In the genomic region with DNA sequence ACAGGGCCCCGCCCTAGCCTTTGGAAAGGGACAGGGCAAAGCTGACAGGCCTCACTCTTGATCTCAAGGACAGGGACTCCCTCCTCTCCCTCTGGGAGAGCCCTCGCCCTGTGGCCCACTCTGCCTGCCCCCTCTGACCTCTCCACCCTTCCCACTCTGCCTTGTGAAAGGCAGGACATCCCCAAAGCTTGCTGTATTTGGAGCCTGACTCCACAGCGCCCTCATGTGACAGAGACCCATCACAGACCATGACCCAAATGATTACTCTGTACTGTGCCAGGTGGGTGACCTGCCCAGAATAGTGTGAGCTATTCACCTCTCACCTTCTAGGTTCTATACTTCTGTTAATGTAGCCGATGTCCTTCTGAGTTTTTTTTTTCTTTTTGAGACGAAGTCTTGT, we compare ENCODE assay signal across 8 cellular contexts. TPM values are rescaled to one million over a fixed set of nuclear protein-coding genes. Genes with fewer than 3 reads are reported as not detected.
DNase-seq lines count a peak whose midpoint lies in the region; ATAC-seq and TF ChIP-seq lines count a peak whose summit lies in the region.

No MANE protein-coding gene starts in this region.

- H3K27ac ChIP-seq in brain microvascular endothelial cell = no peak overlapping the region

- no peaks in the 10 kb centered on the region for H3K9me3 Mint-ChIP-seq in activated T-cell treated with anti-CD3 and anti-CD28 coated beads, Interleukin-2, amount 50 U/mL, for 24 hours
- no peaks in the 10 kb centered on the region for H3K9me3 Mint-ChIP-seq in activated T-cell treated with anti-CD3 and anti-CD28 coated beads, Interleukin-2, amount 50 U/mL, for 4 hours

- no peak overlapping the region for H3K27ac Mint-ChIP-seq in activated T-cell treated with anti-CD3 and anti-CD28 coated beads, Interleukin-2, amount 50 U/mL, for 24 hours

- no peak for ATAC-seq in activated T-cell treated with anti-CD3 and anti-CD28 coated beads, Interleukin-2, amount 50 U/mL, for 4 hours
- ATAC-seq in left colon (peak; percentile 72), GM21447 (IDR thresholded peaks at IDR 0.05; ENCODE audit: unreplicated experiment) (no peak), GM19324 (IDR thresholded peaks at IDR 0.05; ENCODE audit: low FRiP score, unreplicated experiment) (no peak), HG02885 (IDR thresholded peaks at IDR 0.05; ENCODE audit: poor library complexity, unreplicated experiment) (no peak)

- no peaks in the 10 kb centered on the region for H3K4me1 Mint-ChIP-seq in activated T-cell treated with anti-CD3 and anti-CD28 coated beads, Interleukin-2, amount 50 U/mL, for 24 hours (ENCODE audit: low read depth)
- H3K4me1 Mint-ChIP-seq in activated T-cell treated with anti-CD3 and anti-CD28 coated beads, Interleukin-2, amount 50 U/mL, for 4 hours (ENCODE audit: low read depth) = no peaks in the 10 kb centered on the region

- peak; percentile 79 for TF ChIP-seq CTCF in brain microvascular endothelial cell (IDR thresholded peaks at IDR 0.05; ENCODE audit: low read depth, low read length, missing control alignments)

- no peak overlapping the region for H3K4me3 ChIP-seq in brain microvascular endothelial cell (ENCODE audit: low read depth, low read length)

- in situ Hi-C loops in brain microvascular endothelial cell (cut with HindIII; ENCODE audit: low pct_ligation_motif_present, low sequenced_read_pairs) = no loop called here

- DNase-seq in activated T-cell treated with anti-CD3 and anti-CD28 coated beads, Interleukin-2, amount 50 U/mL, for 24 hours = peak; percentile 38
- DNase-seq in activated T-cell treated with anti-CD3 and anti-CD28 coated beads, Interleukin-2, amount 50 U/mL, for 4 hours = no peak
- DNase-seq in NCI-H226 (peak; percentile 31), brain microvascular endothelial cell (no peak), left colon (peak; percentile 41 to 70)

- no peaks in the 10 kb centered on the region for H3K27me3 Mint-ChIP-seq in activated T-cell treated with anti-CD3 and anti-CD28 coated beads, Interleukin-2, amount 50 U/mL, for 24 hours
- H3K27me3 Mint-ChIP-seq in activated T-cell treated with anti-CD3 and anti-CD28 coated beads, Interleukin-2, amount 50 U/mL, for 4 hours (ENCODE audit: low read depth) = peaks cover 8% of the 10 kb centered on the region

- no peaks in the 10 kb centered on the region for H3K27me3 ChIP-seq in brain microvascular endothelial cell (replicated peaks)

- intact Hi-C loops in left colon (cut with DNase I, micrococcal nuclease) = loop anchor here in 1 of 2 donors (10.0 kb wide), 1 partner anchor 52 kb away; no protein-coding TSS in a partner anchor

- no peak overlapping the region for H3K4me3 Mint-ChIP-seq in activated T-cell treated with anti-CD3 and anti-CD28 coated beads, Interleukin-2, amount 50 U/mL, for 24 hours
- H3K4me3 Mint-ChIP-seq in activated T-cell treated with anti-CD3 and anti-CD28 coated beads, Interleukin-2, amount 50 U/mL, for 4 hours = no peak overlapping the region

- no peaks in the 10 kb centered on the region for H3K36me3 Mint-ChIP-seq in activated T-cell treated with anti-CD3 and anti-CD28 coated beads, Interleukin-2, amount 50 U/mL, for 24 hours (ENCODE audit: low read depth)
- no peaks in the 10 kb centered on the region for H3K36me3 Mint-ChIP-seq in activated T-cell treated with anti-CD3 and anti-CD28 coated beads, Interleukin-2, amount 50 U/mL, for 4 hours (ENCODE audit: insufficient read depth)

- no peaks in the 10 kb centered on the region for H3K36me3 ChIP-seq in brain microvascular endothelial cell (replicated peaks)

RNA-seq across cellular contexts. Expression of a gene that starts 18.8 kb away (rescaled TPM):
- not detected for total RNA-seq in activated T-cell treated with anti-CD3 and anti-CD28 coated beads, Interleukin-2, amount 50 U/mL, for 4 hours
- 10 to 100 TPM; 14.5 to 20.4 TPM for total RNA-seq in left colon

RNA-seq across cellular contexts. Expression of a gene that starts 35.3 kb away (rescaled TPM):
- not detected for total RNA-seq in activated T-cell treated with anti-CD3 and anti-CD28 coated beads, Interleukin-2, amount 50 U/mL, for 4 hours
- 1 to 10 TPM; 1.5 to 1.8 TPM for total RNA-seq in left colon

Comparison
In these comparisons a context has a peak if more than half of its experiments do, and no peak if none do; other contexts are left out.
1. DNase-seq: peak in activated T-cell treated with anti-CD3 and anti-CD28 coated beads, Interleukin-2, amount 50 U/mL, for 24 hours (single experiment), NCI-H226 (single experiment) and left colon (2 of 2); none in activated T-cell treated with anti-CD3 and anti-CD28 coated beads, Interleukin-2, amount 50 U/mL, for 4 hours (single experiment) and brain microvascular endothelial cell (single experiment).
2. RNA of a gene that starts 18.8 kb away (total RNA-seq): 14.5 to 20.4 TPM in left colon; not detected in activated T-cell treated with anti-CD3 and anti-CD28 coated beads, Interleukin-2, amount 50 U/mL, for 4 hours; every median in the first group is over 10 times any median in the second.